1 cellular context compared by ENCODE assay signal in the genomic region with DNA sequence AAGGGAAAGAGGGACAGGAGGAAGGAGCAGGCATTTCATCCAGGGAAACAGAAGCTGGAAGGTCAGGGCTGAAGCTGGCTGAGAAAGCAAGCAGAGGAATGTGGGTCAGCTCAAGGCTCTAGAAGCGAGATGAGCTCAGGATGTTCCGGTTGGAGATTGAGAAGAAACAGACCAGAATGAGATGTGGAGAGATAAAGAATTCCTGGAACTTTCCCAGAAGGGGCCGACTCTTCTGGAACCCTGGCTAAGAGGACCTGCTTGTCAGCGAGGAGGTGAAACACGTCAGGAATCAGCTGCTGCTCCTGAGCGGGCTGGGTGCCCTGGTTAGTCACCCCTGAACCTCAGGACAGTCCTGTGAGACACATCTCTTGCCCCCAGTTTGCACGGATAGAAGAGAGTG.
TF ChIP-seq lines count a peak whose summit lies in the region.

No MANE protein-coding gene starts in this region.

TF ChIP-seq in IMR-90, 13 proteins besides CTCF, POLR2A, EP300 and RAD21 (continued from another document):
- TF ChIP-seq, protein P1, sequence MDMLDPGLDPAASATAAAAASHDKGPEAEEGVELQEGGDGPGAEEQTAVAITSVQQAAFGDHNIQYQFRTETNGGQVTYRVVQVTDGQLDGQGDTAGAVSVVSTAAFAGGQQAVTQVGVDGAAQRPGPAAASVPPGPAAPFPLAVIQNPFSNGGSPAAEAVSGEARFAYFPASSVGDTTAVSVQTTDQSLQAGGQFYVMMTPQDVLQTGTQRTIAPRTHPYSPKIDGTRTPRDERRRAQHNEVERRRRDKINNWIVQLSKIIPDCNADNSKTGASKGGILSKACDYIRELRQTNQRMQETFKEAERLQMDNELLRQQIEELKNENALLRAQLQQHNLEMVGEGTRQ (IDR thresholded peaks at IDR 0.05; ENCODE audit: low read depth, low read length), result no peak
- TF ChIP-seq SMC3 (IDR thresholded peaks at IDR 0.05; ENCODE audit: low read depth, low read length) (no peak), FOS (IDR thresholded peaks at IDR 0.05; ENCODE audit: low read depth, low read length) (no peak), RFX5 (IDR thresholded peaks at IDR 0.05; ENCODE audit: low read depth, low read length) (no peak), BHLHE40 (IDR thresholded peaks at IDR 0.05; ENCODE audit: low read depth, low read length) (no peak), CEBPB (IDR thresholded peaks at IDR 0.05; ENCODE audit: low read depth, low read length) (no peak), MXI1 (IDR thresholded peaks at IDR 0.05; ENCODE audit: borderline replicate concordance, low read depth, low read length) (no peak), MAFK (IDR thresholded peaks at IDR 0.05; ENCODE audit: low read depth, low read length) (no peak), CHD1 (IDR thresholded peaks at IDR 0.05; ENCODE audit: low read depth, low read length) (no peak), ELK1 (IDR thresholded peaks at IDR 0.05; ENCODE audit: borderline replicate concordance, low read depth, low read length) (no peak)
